Comparison of ENCODE assay signal across 27 cellular contexts in genomic region chr12:77640356-77640755, GRCh38.
"Had no signal": no experiment of that assay in that cellular context is flagged by ENCODE, and none has a peak within 500 bp of the region (broad histone marks: within the 10 kb centered on the region; RNA-seq: fewer than 3 reads in every experiment).

No MANE protein-coding gene starts in this region.

- ATAC-seq: natural killer cell; right cardiac atrium; stimulated activated effector memory CD8-positive, alpha-beta T cell treated with anti-CD3 and anti-CD28 coated beads, Interleukin-12 subunit alpha, Interleukin-12 subunit beta, amount 100 ng/mL, for 72 hours; upper lobe of right lung had no signal

- H3K9me3 ChIP-seq: left ventricle myocardium inferior, ovary, prostate gland, sigmoid colon, suprapubic skin, thoracic aorta, tibial artery, upper lobe of right lung, uterus had no signal

- H3K4me3 ChIP-seq: left ventricle myocardium inferior, lung, ovary, prostate gland, sigmoid colon, spleen, suprapubic skin, thoracic aorta, tibial artery, upper lobe of right lung, uterus had no signal

- H3K36me3 ChIP-seq: left ventricle myocardium inferior, ovary, prostate gland, sigmoid colon, spleen, suprapubic skin, thoracic aorta, tibial artery, upper lobe of right lung, uterus had no signal

- FAIRE-seq: islet of Langerhans, kidney, small intestine had no signal

- H3K27ac ChIP-seq: left ventricle myocardium inferior, ovary, prostate gland, sigmoid colon, spleen, suprapubic skin, thoracic aorta, tibial artery, upper lobe of right lung, uterus had no signal

- DNase-seq: hypothalamus; immature natural killer cell; kidney; left ventricle myocardium inferior; mesendoderm; naive B cell; natural killer cell; nephron progenitor cell; ovary; posterior cingulate gyrus; retina; right cardiac atrium; sigmoid colon; small intestine; spleen; stimulated activated CD4-positive, alpha-beta T cell treated with anti-CD3 and anti-CD28 coated beads, Interleukin-4, amount 100 ng/mL, for 24 hours; stimulated activated naive CD4-positive, alpha-beta T cell; tibial artery; trophoblast cell; upper lobe of right lung; uterus had no signal

- H3K27me3 ChIP-seq: sigmoid colon, spleen, suprapubic skin, tibial artery, upper lobe of right lung, uterus had no signal

- H3K4me1 ChIP-seq: left ventricle myocardium inferior, prostate gland, sigmoid colon, spleen, suprapubic skin, tibial artery, upper lobe of right lung, uterus had no signal
